In the genomic region with DNA sequence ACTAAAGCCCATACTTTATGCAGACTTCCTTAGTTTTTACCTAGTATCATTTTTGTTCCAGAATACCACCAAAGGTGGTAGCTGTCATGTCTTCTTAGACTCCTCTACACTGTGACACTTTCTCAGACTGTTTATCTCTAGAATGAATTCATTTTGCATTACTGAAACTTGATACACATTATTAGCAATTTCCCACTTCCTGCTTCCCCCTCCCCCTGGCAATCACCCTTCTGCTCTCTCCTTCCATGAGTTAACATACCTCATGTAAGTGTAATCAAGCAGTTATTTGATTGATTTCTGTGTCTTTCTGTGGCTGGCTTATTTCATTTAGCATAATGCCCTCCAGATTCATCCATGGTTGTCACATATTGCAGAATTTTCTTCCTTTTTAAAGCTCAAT, we compare ENCODE assay signal across 15 cellular contexts.
DNase-seq lines count a peak whose midpoint lies in the region; ATAC-seq, FAIRE-seq and TF ChIP-seq lines count a peak whose summit lies in the region.
"Had no signal": no experiment of that assay in that cellular context is flagged by ENCODE, and none has a peak within 500 bp of the region (broad histone marks: within the 10 kb centered on the region; RNA-seq: fewer than 3 reads in every experiment).

No MANE protein-coding gene starts in this region.

- no peaks in the 10 kb centered on the region for H3K36me3 ChIP-seq in endothelial cell of umbilical vein (ENCODE audit: control insufficient read depth in 2 of 2, extremely low read depth in 1 of 2, insufficient read depth in 2 of 2, low read length in 2 of 2)
- peaks cover 0 to 9% (median 0%) of the 10 kb centered on the region in 6 donors for H3K36me3 ChIP-seq in spleen

- intact Hi-C loops in endothelial cell of umbilical vein (cut with micrococcal nuclease) (loop anchor here (10.0 kb wide), 2 partner anchors 468 to 472 kb away; no protein-coding TSS in a partner anchor), spleen (cut with DNase I; ENCODE audit: low total_unique reads) (no loop called here)

- no peaks in the 10 kb centered on the region for H3K27me3 Mint-ChIP-seq in stimulated activated naive CD8-positive, alpha-beta T cell treated with anti-CD3 and anti-CD28 coated beads, Interleukin-15, Interleukin-2, amounts not matched to agents 100 ng/mL and 50 ng/mL, for 24 hours
- H3K27me3 Mint-ChIP-seq: activated naive CD8-positive, alpha-beta T cell; stimulated activated naive CD8-positive, alpha-beta T cell treated with anti-CD3 and anti-CD28 coated beads, Interleukin-15, amount 100 ng/mL, for 72 hours had no signal

- H3K9ac ChIP-seq in endothelial cell of umbilical vein (replicated peaks; ENCODE audit: extremely low read depth, insufficient read depth, low read length): no peak overlapping the region

- H3K27ac ChIP-seq in endothelial cell of umbilical vein (ENCODE audit: insufficient read depth, low read depth, low read length) (no peak overlapping the region), spleen (no peak overlapping the region)
- H3K27ac ChIP-seq: C4-2B had no signal

- H3K4me3 ChIP-seq in endothelial cell of umbilical vein (replicated peaks in 1 of 3; ENCODE audit: insufficient read depth in 1 of 3, low read depth in 1 of 3, low read length in 3 of 3) (no peak overlapping the region), spleen (no peak overlapping the region)

- no peak overlapping the region for H2AFZ ChIP-seq in endothelial cell of umbilical vein (ENCODE audit: low read depth, low read length)

- no peak for FAIRE-seq in endothelial cell of umbilical vein (lab: Jason Lieb, UNC)
- FAIRE-seq: GM12892 had no signal

- H3K27me3 ChIP-seq in endothelial cell of umbilical vein (ENCODE audit: control insufficient read depth in 2 of 2, insufficient read depth in 2 of 2, low read length in 2 of 2) (no peaks in the 10 kb centered on the region), spleen (replicated peaks in 1 of 7) (no peaks in the 10 kb centered on the region)

- peaks cover 20% of the 10 kb centered on the region for H3K4me1 Mint-ChIP-seq in stimulated activated naive CD8-positive, alpha-beta T cell treated with anti-CD3 and anti-CD28 coated beads, Interleukin-15, Interleukin-2, amounts not matched to agents 100 ng/mL and 50 ng/mL, for 24 hours (ENCODE audit: low read depth)

- H3K9me3 ChIP-seq in endothelial cell of umbilical vein (replicated peaks; ENCODE audit: control insufficient read depth, insufficient read depth, low read length) (no peaks in the 10 kb centered on the region), spleen (no peaks in the 10 kb centered on the region)

- H3K4me3 Mint-ChIP-seq in stimulated activated naive CD8-positive, alpha-beta T cell treated with anti-CD3 and anti-CD28 coated beads, Interleukin-15, Interleukin-2, amounts not matched to agents 100 ng/mL and 50 ng/mL, for 24 hours: no peak overlapping the region
- H3K4me3 Mint-ChIP-seq: activated naive CD8-positive, alpha-beta T cell; stimulated activated naive CD8-positive, alpha-beta T cell treated with anti-CD3 and anti-CD28 coated beads, Interleukin-15, amount 100 ng/mL, for 72 hours had no signal

- no peaks in the 10 kb centered on the region for H3K9me3 Mint-ChIP-seq in stimulated activated naive CD8-positive, alpha-beta T cell treated with anti-CD3 and anti-CD28 coated beads, Interleukin-15, Interleukin-2, amounts not matched to agents 100 ng/mL and 50 ng/mL, for 24 hours
- H3K9me3 Mint-ChIP-seq: stimulated activated naive CD8-positive, alpha-beta T cell treated with anti-CD3 and anti-CD28 coated beads, Interleukin-15, amount 100 ng/mL, for 72 hours had no signal

- H4K20me1 ChIP-seq in endothelial cell of umbilical vein (replicated peaks; ENCODE audit: control insufficient read depth, extremely low read depth, insufficient read depth, low read length): no peaks in the 10 kb centered on the region

- H3K79me2 ChIP-seq in endothelial cell of umbilical vein (ENCODE audit: control insufficient read depth, insufficient read depth, low read length): no peaks in the 10 kb centered on the region

- no TSS peak for BruUV-seq in endothelial cell of umbilical vein (replicated peaks; lab: Mats Ljungman, UMichigan)

- no peak for TF ChIP-seq CTCF in endothelial cell of umbilical vein (IDR thresholded peaks at IDR 0.05; ENCODE audit: extremely low read depth in 1 of 2, insufficient read depth in 1 of 2, low read depth in 1 of 2, low read length in 2 of 2)
- TF ChIP-seq CTCF in spleen (IDR thresholded peaks at IDR 0.05 in 8 of 11, conservative IDR thresholded peaks at IDR 0.05 in 3 of 11): no peak

- H3K9me1 ChIP-seq in endothelial cell of umbilical vein (replicated peaks; ENCODE audit: control insufficient read depth, extremely low read depth, insufficient read depth, low read length): no peaks in the 10 kb centered on the region

- dilution Hi-C loops in endothelial cell of umbilical vein (cut with MboI; ENCODE audit: extremely low pct_ligation_motif_present, low sequenced_read_pairs): no loop called here

- H3K36me3 Mint-ChIP-seq in stimulated activated naive CD8-positive, alpha-beta T cell treated with anti-CD3 and anti-CD28 coated beads, Interleukin-15, Interleukin-2, amounts not matched to agents 100 ng/mL and 50 ng/mL, for 24 hours (ENCODE audit: low read depth): peaks cover 27% of the 10 kb centered on the region

- no peak for ATAC-seq in stimulated activated naive CD8-positive, alpha-beta T cell treated with anti-CD3 and anti-CD28 coated beads, Interleukin-15, Interleukin-2, amounts not matched to agents 100 U/mL and 50 U/mL, for 24 hours
- no peak for ATAC-seq in GM19455 (IDR thresholded peaks at IDR 0.05; ENCODE audit: unreplicated experiment)
- ATAC-seq: Right ventricle myocardium inferior; stimulated activated naive CD8-positive, alpha-beta T cell treated with anti-CD3 and anti-CD28 coated beads, Interleukin-15, amount 100 ng/mL, for 72 hours had no signal

- H3K27ac Mint-ChIP-seq in stimulated activated naive CD8-positive, alpha-beta T cell treated with anti-CD3 and anti-CD28 coated beads, Interleukin-15, Interleukin-2, amounts not matched to agents 100 ng/mL and 50 ng/mL, for 24 hours: peak overlapping the region; percentile 4
- H3K27ac Mint-ChIP-seq: activated naive CD8-positive, alpha-beta T cell; stimulated activated naive CD8-positive, alpha-beta T cell treated with anti-CD3 and anti-CD28 coated beads, Interleukin-15, amount 100 ng/mL, for 72 hours had no signal

- H3K4me2 ChIP-seq in endothelial cell of umbilical vein (ENCODE audit: insufficient read depth, low read length): no peak overlapping the region

- CTCF ChIA-PET in endothelial cell of umbilical vein (lab: Charles Lee): interaction anchor here (0.7 to 6.4 kb wide), 13 partner anchors 14 to 472 kb away, joined by 3 to 164 read pairs (median 3); a partner anchor contains a TSS

- POLR2A ChIA-PET in endothelial cell of umbilical vein (lab: Charles Lee): interaction anchor here (2.7 kb wide), 1 partner anchor 205 kb away, joined by 8 read pairs; a partner anchor contains a TSS

- no peak for DNase-seq in stimulated activated naive CD8-positive, alpha-beta T cell treated with anti-CD3 and anti-CD28 coated beads, Interleukin-15, Interleukin-2, amounts not matched to agents 100 U/mL and 50 U/mL, for 24 hours
- DNase-seq in NCI-H146 treated with DMSO at 0.1 percent for 48 hours (lab: John Stamatoyannopoulos, UW; ENCODE audit: unreplicated experiment) (peak; percentile 46), endothelial cell of umbilical vein (ENCODE audit: low read depth, low spot score) (peak; percentile 51), midbrain (lab: John Stamatoyannopoulos, UW) (no peak), OCI-M1 (lab: John Stamatoyannopoulos, UW) (no peak), spleen (no peak)
- DNase-seq: activated CD4-positive, alpha-beta T cell treated with anti-CD3 and anti-CD28 coated beads, Interleukin-2, amount 50 U/mL, for 1 hour; NCI-H187 treated with DMSO at 0.1 percent for 48 hours; stimulated activated naive CD8-positive, alpha-beta T cell treated with anti-CD3 and anti-CD28 coated beads, Interleukin-15, amount 100 ng/mL, for 72 hours had no signal

- TF ChIP-seq POLR2A in endothelial cell of umbilical vein (IDR thresholded peaks at IDR 0.05; ENCODE audit: low read depth, low read length): no peak
- TF ChIP-seq POLR2A in spleen (IDR thresholded peaks at IDR 0.05): no peak

- H3K4me1 ChIP-seq in endothelial cell of umbilical vein (ENCODE audit: control insufficient read depth, extremely low read depth, insufficient read depth, low read length): peaks cover 26% of the 10 kb centered on the region
- H3K4me1 ChIP-seq in spleen: peaks cover 0 to 65% (median 11%) of the 10 kb centered on the region in 6 donors

TF ChIP-seq in endothelial cell of umbilical vein, 7 proteins besides CTCF, POLR2A, EP300 and RAD21:
- TF ChIP-seq MYC (IDR thresholded peaks at IDR 0.05; ENCODE audit: low read depth, low read length) (no peak), JUN (IDR thresholded peaks at IDR 0.05; ENCODE audit: borderline replicate concordance, insufficient read depth, insufficient read length, low read depth) (no peak), FOS (IDR thresholded peaks at IDR 0.05; ENCODE audit: borderline replicate concordance, insufficient read depth, low read length) (peak; percentile 25), GATA2 (IDR thresholded peaks at IDR 0.05; ENCODE audit: insufficient read depth, insufficient read length, low read depth, low read length) (peak; percentile 37), POLR2AphosphoS5 (IDR thresholded peaks at IDR 0.05; ENCODE audit: insufficient read depth, low read depth, low read length) (no peak), EZH2 (IDR thresholded peaks at IDR 0.05; ENCODE audit: borderline replicate concordance, low read depth, low read length, severe bottlenecking) (no peak)
- TF ChIP-seq, protein P1, sequence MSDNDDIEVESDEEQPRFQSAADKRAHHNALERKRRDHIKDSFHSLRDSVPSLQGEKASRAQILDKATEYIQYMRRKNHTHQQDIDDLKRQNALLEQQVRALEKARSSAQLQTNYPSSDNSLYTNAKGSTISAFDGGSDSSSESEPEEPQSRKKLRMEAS (IDR thresholded peaks at IDR 0.05; ENCODE audit: insufficient read depth, insufficient read length): no peak

Comparison
In these comparisons a context has a peak if more than half of its experiments do, and no peak if none do; other contexts are left out.
1. DNase-seq: peak in NCI-H146 treated with DMSO at 0.1 percent for 48 hours (single experiment) and endothelial cell of umbilical vein (single experiment); none in stimulated activated naive CD8-positive, alpha-beta T cell treated with anti-CD3 and anti-CD28 coated beads, Interleukin-15, Interleukin-2, amounts not matched to agents 100 U/mL and 50 U/mL, for 24 hours (single experiment), midbrain (single experiment), OCI-M1 (single experiment) and spleen (single experiment).